Comparison of ENCODE assay signal across 11 cellular contexts in genomic region chr15:90165157-90165556, GRCh38. TPM values are rescaled to one million over a fixed set of nuclear protein-coding genes. Genes with fewer than 3 reads are reported as not detected.
DNase-seq lines count a peak whose midpoint lies in the region; ATAC-seq and TF ChIP-seq lines count a peak whose summit lies in the region.
"Had no signal": no experiment of that assay in that cellular context is flagged by ENCODE, and none has a peak within 500 bp of the region (broad histone marks: within the 10 kb centered on the region; RNA-seq: fewer than 3 reads in every experiment).

No MANE protein-coding gene starts in this region.

- POLR2A ChIA-PET in activated CD4-positive, alpha-beta memory T cell treated with anti-CD3 and anti-CD28 coated beads for 36 hours (lab: Charles Lee), result no interaction called here

- no peak for DNase-seq in heart left ventricle
- no peak for DNase-seq in cardiac septum (ENCODE audit: low spot score)
- DNase-seq in colonic mucosa, result no peak
- DNase-seq in upper lobe of right lung, result no peak
- DNase-seq in activated CD4-positive, alpha-beta memory T cell treated with anti-CD3 and anti-CD28 coated beads for 36 hours, result no peak
- DNase-seq in activated naive CD4-positive, alpha-beta T cell treated with anti-CD3 and anti-CD28 coated beads, Interleukin-2, amount 50 U/mL, for 16 hours, result no peak
- no peak for DNase-seq in left lobe of liver (ENCODE audit: low spot score)
- DNase-seq: central memory CD4-positive, alpha-beta T cell; SIG-M5 had no signal

- no peaks in the 10 kb centered on the region for H3K27me3 ChIP-seq in heart left ventricle
- H3K27me3 ChIP-seq in colonic mucosa, result no peaks in the 10 kb centered on the region
- no peaks in the 10 kb centered on the region for H3K27me3 ChIP-seq in muscle layer of duodenum (ENCODE audit: low read depth, low read length)
- no peaks in the 10 kb centered on the region for H3K27me3 ChIP-seq in upper lobe of right lung

- H3K9me3 Mint-ChIP-seq in activated CD4-positive, alpha-beta memory T cell treated with anti-CD3 and anti-CD28 coated beads for 36 hours, result no peaks in the 10 kb centered on the region

- intact Hi-C loops in heart left ventricle (cut with DNase I), result no loop called here
- intact Hi-C loops in cardiac septum (cut with DNase I), result no loop called here
- intact Hi-C loops in colonic mucosa (cut with DNase I), result no loop called here
- intact Hi-C loops in upper lobe of right lung (cut with DNase I), result no loop called here
- intact Hi-C loops in activated CD4-positive, alpha-beta memory T cell treated with anti-CD3 and anti-CD28 coated beads for 36 hours (cut with micrococcal nuclease), result loop anchor here (2.0 kb wide), 1 partner anchor 44 kb away; no protein-coding TSS in a partner anchor

- TF ChIP-seq POLR2A in heart left ventricle (IDR thresholded peaks at IDR 0.05), result no peak

- H3K4me1 Mint-ChIP-seq in activated CD4-positive, alpha-beta memory T cell treated with anti-CD3 and anti-CD28 coated beads for 36 hours (ENCODE audit: low read depth), result peaks cover 17% of the 10 kb centered on the region

- peak overlapping the region in 1 of 2 donors; percentile 77 for H3K9ac ChIP-seq in colonic mucosa (ENCODE audit: low read depth in 2 of 2, low read length in 2 of 2)

- H3K4me3 ChIP-seq in heart left ventricle (no peak overlapping the region), colonic mucosa (no peak overlapping the region), muscle layer of duodenum (ENCODE audit: low read depth in 1 of 2, low read length in 2 of 2) (no peak overlapping the region), upper lobe of right lung (no peak overlapping the region)

- CTCF ChIA-PET in activated CD4-positive, alpha-beta memory T cell treated with anti-CD3 and anti-CD28 coated beads for 36 hours (lab: Charles Lee), result no interaction called here

- ATAC-seq in heart left ventricle, result no peak
- ATAC-seq in upper lobe of right lung, result no peak
- ATAC-seq in left lobe of liver, result no peak

- H3K36me3 ChIP-seq in heart left ventricle (no peaks in the 10 kb centered on the region), colonic mucosa (no peaks in the 10 kb centered on the region), muscle layer of duodenum (ENCODE audit: control insufficient read depth in 1 of 2, insufficient read depth in 2 of 2, low read length in 2 of 2) (no peaks in the 10 kb centered on the region), upper lobe of right lung (no peaks in the 10 kb centered on the region)

- H3K27me3 Mint-ChIP-seq in activated CD4-positive, alpha-beta memory T cell treated with anti-CD3 and anti-CD28 coated beads for 36 hours, result no peaks in the 10 kb centered on the region

- 100% methylated on average over 1 of the region's 1 CpG for WGBS in heart left ventricle, 4 donors

- no peaks in the 10 kb centered on the region for H3K36me3 Mint-ChIP-seq in activated CD4-positive, alpha-beta memory T cell treated with anti-CD3 and anti-CD28 coated beads for 36 hours

- no peak overlapping the region for H3K27ac Mint-ChIP-seq in activated CD4-positive, alpha-beta memory T cell treated with anti-CD3 and anti-CD28 coated beads for 36 hours

- H3K4me3 Mint-ChIP-seq in activated CD4-positive, alpha-beta memory T cell treated with anti-CD3 and anti-CD28 coated beads for 36 hours, result no peak overlapping the region

- H3K9me3 ChIP-seq in heart left ventricle (no peaks in the 10 kb centered on the region), colonic mucosa (no peaks in the 10 kb centered on the region), muscle layer of duodenum (ENCODE audit: control insufficient read depth in 1 of 2, low read length in 2 of 2) (no peaks in the 10 kb centered on the region), upper lobe of right lung (no peaks in the 10 kb centered on the region)

- peak overlapping the region in 7 of 12 donors; percentile 10 to 82 (median 57) for H3K27ac ChIP-seq in heart left ventricle
- peak overlapping the region; percentile 91 for H3K27ac ChIP-seq in colonic mucosa
- H3K27ac ChIP-seq in muscle layer of duodenum (ENCODE audit: low read length), result peak overlapping the region; percentile 91
- peak overlapping the region; percentile 58 for H3K27ac ChIP-seq in upper lobe of right lung
- H3K27ac ChIP-seq: HL-60 had no signal

- peaks cover 0 to 28% (median 0%) of the 10 kb centered on the region in 12 donors for H3K4me1 ChIP-seq in heart left ventricle
- peaks cover 7% of the 10 kb centered on the region for H3K4me1 ChIP-seq in colonic mucosa
- peaks cover 0 to 9% of the 10 kb centered on the region in 2 donors for H3K4me1 ChIP-seq in muscle layer of duodenum (ENCODE audit: control insufficient read depth in 1 of 2, insufficient read depth in 2 of 2, low read length in 2 of 2)
- peaks cover 27% of the 10 kb centered on the region for H3K4me1 ChIP-seq in upper lobe of right lung

- TF ChIP-seq CTCF in heart left ventricle (IDR thresholded peaks at IDR 0.05) (no peak), colonic mucosa (IDR thresholded peaks at IDR 0.05) (no peak), upper lobe of right lung (IDR thresholded peaks at IDR 0.05) (no peak)

RNA-seq across cellular contexts. Expression of gene SEMA4B, which starts 36.0 kb away (rescaled TPM):
- total RNA-seq in heart left ventricle, result 100 to 1,000 TPM in 1 of 9 donors, 10 to 100 TPM in 8; 14.8 to 105 (median 21.0) TPM
- polyA plus RNA-seq in heart left ventricle, result 10 to 100 TPM; 13.8 to 36.3 TPM
- total RNA-seq in cardiac septum, result 21.2 TPM
- 100 to 1,000 TPM; 102 to 141 TPM for total RNA-seq in colonic mucosa
- 48.7 TPM for total RNA-seq in upper lobe of right lung
- 10 to 100 TPM; 13.1 to 16.7 TPM for total RNA-seq in activated CD4-positive, alpha-beta memory T cell treated with anti-CD3 and anti-CD28 coated beads for 36 hours
- total RNA-seq in left lobe of liver, result 23.7 TPM
